19 cellular contexts compared by ENCODE assay signal in the genomic region with DNA sequence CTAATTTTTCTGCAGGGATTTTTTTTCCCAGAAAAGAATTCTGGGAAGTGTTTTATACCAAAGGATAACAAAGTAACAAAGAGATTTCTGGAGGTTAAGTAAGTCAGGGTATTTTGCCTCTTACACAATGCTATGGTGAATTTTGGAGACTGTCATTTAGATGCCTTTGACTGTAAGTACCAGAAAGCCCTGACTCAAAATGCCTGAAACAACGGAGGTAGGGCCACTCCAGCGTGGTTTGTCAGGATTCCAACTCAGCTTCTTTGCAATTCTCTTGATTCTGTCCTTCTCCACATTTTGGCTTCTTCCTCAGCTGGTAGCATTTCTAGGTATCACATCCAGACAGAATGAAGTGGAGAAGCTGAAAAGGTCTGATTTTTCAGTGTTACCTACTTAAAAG.
DNase-seq lines count a peak whose midpoint lies in the region; ATAC-seq and TF ChIP-seq lines count a peak whose summit lies in the region.
"Had no signal": no experiment of that assay in that cellular context is flagged by ENCODE, and none has a peak within 500 bp of the region (broad histone marks: within the 10 kb centered on the region; RNA-seq: fewer than 3 reads in every experiment).

No MANE protein-coding gene starts in this region.

- CTCF ChIA-PET in CD8-positive, alpha-beta memory T cell (lab: Charles Lee) = no interaction called here

- no peaks in the 10 kb centered on the region for H3K27me3 ChIP-seq in CD8-positive, alpha-beta memory T cell (ENCODE audit: insufficient read depth, low read length, poor library complexity, severe bottlenecking)
- H3K27me3 ChIP-seq: thyroid gland had no signal

- H3K4me3 Mint-ChIP-seq in osteocyte (ENCODE audit: unreplicated experiment) = no peak overlapping the region
- H3K4me3 Mint-ChIP-seq in CD8-positive, alpha-beta memory T cell = no peak overlapping the region
- H3K4me3 Mint-ChIP-seq: activated T-cell treated with anti-CD3 and anti-CD28 coated beads, Interleukin-2, amount 50 U/mL, for 72 hours; brain had no signal

- H3K9me3 ChIP-seq in CD8-positive, alpha-beta memory T cell (ENCODE audit: low read length) = no peaks in the 10 kb centered on the region
- H3K9me3 ChIP-seq: thyroid gland had no signal

- ATAC-seq in SK-N-SH treated with all-trans-retinoic acid at 6 μM for 48 hours = peak; percentile 33
- ATAC-seq: stimulated activated naive CD8-positive, alpha-beta T cell treated with anti-CD3 and anti-CD28 coated beads, Interleukin-15, Interleukin-2, amounts not matched to agents 100 U/mL and 50 U/mL, for 24 hours had no signal

- no peaks in the 10 kb centered on the region for H3K27me3 Mint-ChIP-seq in osteocyte (ENCODE audit: unreplicated experiment)
- peaks cover 0 to 4% of the 10 kb centered on the region in 2 donors for H3K27me3 Mint-ChIP-seq in CD8-positive, alpha-beta memory T cell

- TF ChIP-seq CTCF in osteocyte (IDR thresholded peaks at IDR 0.05) = no peak

- peak overlapping the region; percentile 12 for H3K27ac Mint-ChIP-seq in osteocyte (ENCODE audit: unreplicated experiment)
- no peak overlapping the region for H3K27ac Mint-ChIP-seq in CD8-positive, alpha-beta memory T cell
- H3K27ac Mint-ChIP-seq: activated naive CD4-positive, alpha-beta T cell treated with anti-CD3 and anti-CD28 coated beads, Interleukin-2, amount 50 U/mL, for 72 hours had no signal

- no peaks in the 10 kb centered on the region for H3K36me3 ChIP-seq in CD8-positive, alpha-beta memory T cell (ENCODE audit: insufficient read depth, low read length)
- H3K36me3 ChIP-seq: thyroid gland had no signal

- no peaks in the 10 kb centered on the region for H3K36me3 Mint-ChIP-seq in osteocyte (ENCODE audit: unreplicated experiment)
- peaks cover 10 to 19% (median 13%) of the 10 kb centered on the region in 3 donors for H3K36me3 Mint-ChIP-seq in CD8-positive, alpha-beta memory T cell
- H3K36me3 Mint-ChIP-seq: activated naive CD4-positive, alpha-beta T cell treated with anti-CD3 and anti-CD28 coated beads, Interleukin-2, amount 50 U/mL, for 72 hours had no signal

- peaks cover 14% of the 10 kb centered on the region for H3K4me1 Mint-ChIP-seq in osteocyte (ENCODE audit: unreplicated experiment)
- H3K4me1 Mint-ChIP-seq in CD8-positive, alpha-beta memory T cell = no peaks in the 10 kb centered on the region

- H3K27ac ChIP-seq in epithelial cell of prostate = peak overlapping the region; percentile 37
- H3K27ac ChIP-seq in CD8-positive, alpha-beta memory T cell (ENCODE audit: low read depth, low read length) = no peak overlapping the region
- H3K27ac ChIP-seq: RWPE1, thyroid gland had no signal

- POLR2A ChIA-PET in CD8-positive, alpha-beta memory T cell (lab: Charles Lee) = no interaction called here

- no peak overlapping the region for H3K4me3 ChIP-seq in CD8-positive, alpha-beta memory T cell (ENCODE audit: low read length)
- H3K4me3 ChIP-seq: thyroid gland had no signal

- no peaks in the 10 kb centered on the region for H3K4me1 ChIP-seq in CD8-positive, alpha-beta memory T cell (ENCODE audit: insufficient read depth, low read length)
- H3K4me1 ChIP-seq: thyroid gland had no signal

- DNase-seq in EH (ENCODE audit: low read depth) = peak; percentile 47
- no peak for DNase-seq in epithelial cell of prostate (ENCODE audit: low read depth, low spot score)
- DNase-seq in osteocyte (ENCODE audit: extremely low spot score, unreplicated experiment) = no peak
- no peak for DNase-seq in NCI-H2029 treated with DMSO at 0.1 percent for 48 hours (lab: John Stamatoyannopoulos, UW)
- no peak for DNase-seq in Ammon's horn (ENCODE audit: low spot score)
- no peak for DNase-seq in NCI-H82 treated with DMSO at 0.1 percent for 48 hours (lab: John Stamatoyannopoulos, UW; ENCODE audit: unreplicated experiment)
- DNase-seq in CD8-positive, alpha-beta memory T cell = no peak
- DNase-seq: activated T-cell treated with anti-CD3 and anti-CD28 coated beads, Interleukin-2, amount 50 U/mL, for 72 hours; COR-L47; cortex of kidney; NCI-H1105; NCI-H510A treated with DMSO at 0.1 percent for 48 hours; stimulated activated CD4-positive, alpha-beta T cell treated with anti-CD3 and anti-CD28 coated beads, Interleukin-2, amount 100 ng/mL, for 24 hours; stimulated activated naive CD8-positive, alpha-beta T cell treated with anti-CD3 and anti-CD28 coated beads, Interleukin-15, Interleukin-2, amounts not matched to agents 100 U/mL and 50 U/mL, for 24 hours; thyroid gland had no signal

- H3K9me3 Mint-ChIP-seq in osteocyte (ENCODE audit: unreplicated experiment) = no peaks in the 10 kb centered on the region
- H3K9me3 Mint-ChIP-seq in CD8-positive, alpha-beta memory T cell = no peaks in the 10 kb centered on the region
- H3K9me3 Mint-ChIP-seq: activated naive CD4-positive, alpha-beta T cell treated with anti-CD3 and anti-CD28 coated beads, Interleukin-2, amount 50 U/mL, for 72 hours; activated T-cell treated with anti-CD3 and anti-CD28 coated beads, Interleukin-2, amount 50 U/mL, for 72 hours; brain had no signal

TF ChIP-seq in SK-N-SH treated with all-trans-retinoic acid at 6 μM for 48 hours, 23 proteins besides CTCF, POLR2A, EP300 and RAD21:
- TF ChIP-seq ISL1 (CRISPR knock-in tag; IDR thresholded peaks at IDR 0.05) = no peak
- TF ChIP-seq, protein P1, sequence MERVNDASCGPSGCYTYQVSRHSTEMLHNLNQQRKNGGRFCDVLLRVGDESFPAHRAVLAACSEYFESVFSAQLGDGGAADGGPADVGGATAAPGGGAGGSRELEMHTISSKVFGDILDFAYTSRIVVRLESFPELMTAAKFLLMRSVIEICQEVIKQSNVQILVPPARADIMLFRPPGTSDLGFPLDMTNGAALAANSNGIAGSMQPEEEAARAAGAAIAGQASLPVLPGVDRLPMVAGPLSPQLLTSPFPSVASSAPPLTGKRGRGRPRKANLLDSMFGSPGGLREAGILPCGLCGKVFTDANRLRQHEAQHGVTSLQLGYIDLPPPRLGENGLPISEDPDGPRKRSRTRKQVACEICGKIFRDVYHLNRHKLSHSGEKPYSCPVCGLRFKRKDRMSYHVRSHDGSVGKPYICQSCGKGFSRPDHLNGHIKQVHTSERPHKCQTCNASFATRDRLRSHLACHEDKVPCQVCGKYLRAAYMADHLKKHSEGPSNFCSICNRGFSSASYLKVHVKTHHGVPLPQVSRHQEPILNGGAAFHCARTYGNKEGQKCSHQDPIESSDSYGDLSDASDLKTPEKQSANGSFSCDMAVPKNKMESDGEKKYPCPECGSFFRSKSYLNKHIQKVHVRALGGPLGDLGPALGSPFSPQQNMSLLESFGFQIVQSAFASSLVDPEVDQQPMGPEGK (CRISPR knock-in tag; IDR thresholded peaks at IDR 0.05; ENCODE audit: borderline replicate concordance) = no peak
- no peak for TF ChIP-seq ARNTL (CRISPR knock-in tag; IDR thresholded peaks at IDR 0.05; ENCODE audit: borderline replicate concordance, low read depth)
- no peak for TF ChIP-seq TOX (CRISPR knock-in tag; IDR thresholded peaks at IDR 0.05; ENCODE audit: borderline replicate concordance)
- TF ChIP-seq, protein P2, sequence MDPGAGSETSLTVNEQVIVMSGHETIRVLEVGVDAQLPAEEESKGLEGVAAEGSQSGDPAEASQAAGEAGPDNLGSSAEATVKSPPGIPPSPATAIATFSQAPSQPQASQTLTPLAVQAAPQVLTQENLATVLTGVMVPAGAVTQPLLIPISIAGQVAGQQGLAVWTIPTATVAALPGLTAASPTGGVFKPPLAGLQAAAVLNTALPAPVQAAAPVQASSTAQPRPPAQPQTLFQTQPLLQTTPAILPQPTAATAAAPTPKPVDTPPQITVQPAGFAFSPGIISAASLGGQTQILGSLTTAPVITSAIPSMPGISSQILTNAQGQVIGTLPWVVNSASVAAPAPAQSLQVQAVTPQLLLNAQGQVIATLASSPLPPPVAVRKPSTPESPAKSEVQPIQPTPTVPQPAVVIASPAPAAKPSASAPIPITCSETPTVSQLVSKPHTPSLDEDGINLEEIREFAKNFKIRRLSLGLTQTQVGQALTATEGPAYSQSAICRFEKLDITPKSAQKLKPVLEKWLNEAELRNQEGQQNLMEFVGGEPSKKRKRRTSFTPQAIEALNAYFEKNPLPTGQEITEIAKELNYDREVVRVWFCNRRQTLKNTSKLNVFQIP (CRISPR knock-in tag; IDR thresholded peaks at IDR 0.05; ENCODE audit: borderline replicate concordance, low read depth) = no peak
- no peak for TF ChIP-seq ZFP30 (CRISPR knock-in tag; IDR thresholded peaks at IDR 0.05)
TF ChIP-seq in SK-N-SH treated with all-trans-retinoic acid at 6 μM for 48 hours: peak in this region for 0.
